Comparison of ENCODE assay signal across 29 cellular contexts in genomic region chr11:69170704-69171103, GRCh38. TPM values are rescaled to one million over a fixed set of nuclear protein-coding genes. Genes with fewer than 3 reads are reported as not detected.
DNase-seq lines count a peak whose midpoint lies in the region; ATAC-seq and TF ChIP-seq lines count a peak whose summit lies in the region.
"Had no signal": no experiment of that assay in that cellular context is flagged by ENCODE, and none has a peak within 500 bp of the region (broad histone marks: within the 10 kb centered on the region; RNA-seq: fewer than 3 reads in every experiment).

No MANE protein-coding gene starts in this region.

- H3K36me3 Mint-ChIP-seq in natural killer cell treated with Interleukin-12 subunit alpha and Interleukin-12 subunit beta and Interleukin-15 and Interleukin-18, amount 100 ng/mL, for 72 hours, result no peaks in the 10 kb centered on the region
- no peaks in the 10 kb centered on the region for H3K36me3 Mint-ChIP-seq in natural killer cell
- H3K36me3 Mint-ChIP-seq in neural crest cell (ENCODE audit: low read depth), result no peaks in the 10 kb centered on the region
- H3K36me3 Mint-ChIP-seq: activated naive CD8-positive, alpha-beta T cell treated with anti-CD3 and anti-CD28 coated beads, Interleukin-2, amount 10 ng/mL, durations not matched to agents 7 days and 5 days; CD8-positive, alpha-beta T cell; WTC11 had no signal

- intact Hi-C loops in natural killer cell (cut with micrococcal nuclease), result no loop called here

- H3K27ac ChIP-seq in SJCRH30, result peak overlapping the region; percentile 19
- H3K27ac ChIP-seq: cardiac muscle cell, coronary artery, SJSA1 had no signal

- H3K9me3 Mint-ChIP-seq in natural killer cell treated with Interleukin-12 subunit alpha and Interleukin-12 subunit beta and Interleukin-15 and Interleukin-18, amount 100 ng/mL, for 72 hours, result no peaks in the 10 kb centered on the region
- H3K9me3 Mint-ChIP-seq in natural killer cell, result no peaks in the 10 kb centered on the region
- H3K9me3 Mint-ChIP-seq in neural crest cell, result peaks cover 5% of the 10 kb centered on the region
- H3K9me3 Mint-ChIP-seq: activated naive CD8-positive, alpha-beta T cell treated with anti-CD3 and anti-CD28 coated beads, Interleukin-2, amount 10 ng/mL, durations not matched to agents 7 days and 5 days; CD8-positive, alpha-beta T cell had no signal

- H3K4me3 Mint-ChIP-seq in natural killer cell treated with Interleukin-12 subunit alpha and Interleukin-12 subunit beta and Interleukin-15 and Interleukin-18, amount 100 ng/mL, for 72 hours, result no peak overlapping the region
- H3K4me3 Mint-ChIP-seq in natural killer cell (no peak overlapping the region), neural crest cell (no peak overlapping the region)
- H3K4me3 Mint-ChIP-seq: activated CD4-positive, alpha-beta T cell treated with anti-CD3 and anti-CD28 coated beads, Interleukin-2, amount 10 ng/mL, durations not matched to agents 24 days and 14 days; activated naive CD8-positive, alpha-beta T cell treated with anti-CD3 and anti-CD28 coated beads, Interleukin-2, amount 10 ng/mL, durations not matched to agents 7 days and 5 days; B cell; CD8-positive, alpha-beta T cell; WTC11 had no signal

- H3K4me1 ChIP-seq in SJCRH30, result peaks cover 26% of the 10 kb centered on the region

- no peaks in the 10 kb centered on the region for H3K36me3 ChIP-seq in SJCRH30
- H3K36me3 ChIP-seq: cardiac muscle cell, SJSA1 had no signal

- TF ChIP-seq CTCF in natural killer cell (IDR thresholded peaks at IDR 0.05) (no peak), neural crest cell (conservative IDR thresholded peaks at IDR 0.05) (no peak)

- H3K27me3 Mint-ChIP-seq in natural killer cell treated with Interleukin-12 subunit alpha and Interleukin-12 subunit beta and Interleukin-15 and Interleukin-18, amount 100 ng/mL, for 72 hours, result peaks cover 8 to 10% of the 10 kb centered on the region in 2 donors
- H3K27me3 Mint-ChIP-seq in natural killer cell (ENCODE audit: low read depth in 2 of 2) (peaks cover 7 to 10% of the 10 kb centered on the region in 2 donors), neural crest cell (ENCODE audit: low read depth) (peaks cover 2% of the 10 kb centered on the region)

- ATAC-seq in natural killer cell treated with Interleukin-12 subunit alpha and Interleukin-12 subunit beta and Interleukin-15 and Interleukin-18, amount 100 ng/mL, for 72 hours, result no peak
- no peak for ATAC-seq in natural killer cell
- no peak for ATAC-seq in HG03520 (IDR thresholded peaks at IDR 0.05; ENCODE audit: unreplicated experiment)
- ATAC-seq: CD8-positive, alpha-beta T cell; GM12878; right cardiac atrium; stimulated activated naive CD8-positive, alpha-beta T cell treated with anti-CD3 and anti-CD28 coated beads, Interleukin-15, Interleukin-2, amounts not matched to agents 100 U/mL and 50 U/mL, for 24 hours; WTC11 had no signal

- peak; percentile 39 for DNase-seq in natural killer cell treated with Interleukin-12 subunit alpha and Interleukin-12 subunit beta and Interleukin-15 and Interleukin-18, amount 100 ng/mL, for 72 hours (ENCODE audit: low spot score)
- no peak for DNase-seq in natural killer cell
- peak; percentile 79 to 82 for DNase-seq in SJCRH30
- DNase-seq in neural crest cell (ENCODE audit: low read depth, low spot score), result no peak
- DNase-seq in NCI-H2196 (lab: John Stamatoyannopoulos, UW; ENCODE audit: unreplicated experiment), result no peak
- DNase-seq in activated CD4-positive, alpha-beta T cell treated with anti-CD3 and anti-CD28 coated beads, Interleukin-2, amount 50 U/mL, for 1 hour, result no peak
- DNase-seq: activated CD4-positive, alpha-beta T cell treated with anti-CD3 and anti-CD28 coated beads, Interleukin-2, amount 10 ng/mL, durations not matched to agents 24 days and 14 days; activated gamma-delta T cell treated with Interleukin-2 at 50 U/mL for 16 hours; activated naive CD8-positive, alpha-beta T cell treated with anti-CD3 and anti-CD28 coated beads, Interleukin-2, amount 10 ng/mL, durations not matched to agents 7 days and 5 days; activated T-cell treated with anti-CD3 and anti-CD28 coated beads, Interleukin-2, amount 50 U/mL, for 1 hour; CD8-positive, alpha-beta T cell; effector memory CD4-positive, alpha-beta T cell; EL; H7; hippocampal formation; NCI-H187 treated with DMSO at 0.1 percent for 48 hours; NCI-H2171 treated with DMSO at 0.1 percent for 48 hours; NCI-H510A treated with DMSO at 0.1 percent for 48 hours; right cardiac atrium; stimulated activated CD4-positive, alpha-beta T cell treated with anti-CD3 and anti-CD28 coated beads, Interleukin-2, amount 100 ng/mL, for 24 hours; stimulated activated naive CD8-positive, alpha-beta T cell treated with anti-CD3 and anti-CD28 coated beads, Interleukin-15, Interleukin-2, amounts not matched to agents 100 U/mL and 50 U/mL, for 24 hours had no signal

- peaks cover 4 to 5% of the 10 kb centered on the region in 2 donors for H3K4me1 Mint-ChIP-seq in natural killer cell treated with Interleukin-12 subunit alpha and Interleukin-12 subunit beta and Interleukin-15 and Interleukin-18, amount 100 ng/mL, for 72 hours (ENCODE audit: low read depth in 2 of 2)
- no peaks in the 10 kb centered on the region for H3K4me1 Mint-ChIP-seq in natural killer cell
- peaks cover 28% of the 10 kb centered on the region for H3K4me1 Mint-ChIP-seq in neural crest cell

- no peaks in the 10 kb centered on the region for H3K27me3 ChIP-seq in SJCRH30
- H3K27me3 ChIP-seq: cardiac muscle cell, SJSA1 had no signal

- no peaks in the 10 kb centered on the region for H3K9me3 ChIP-seq in SJCRH30 (replicated peaks)

- no peak overlapping the region for H3K27ac Mint-ChIP-seq in natural killer cell treated with Interleukin-12 subunit alpha and Interleukin-12 subunit beta and Interleukin-15 and Interleukin-18, amount 100 ng/mL, for 72 hours
- no peak overlapping the region for H3K27ac Mint-ChIP-seq in natural killer cell
- H3K27ac Mint-ChIP-seq in neural crest cell (ENCODE audit: unreplicated experiment), result peak overlapping the region; percentile 95
- H3K27ac Mint-ChIP-seq: activated CD4-positive, alpha-beta T cell treated with anti-CD3 and anti-CD28 coated beads, Interleukin-2, amount 10 ng/mL, durations not matched to agents 24 days and 14 days; activated naive CD8-positive, alpha-beta T cell treated with anti-CD3 and anti-CD28 coated beads, Interleukin-2, amount 10 ng/mL, durations not matched to agents 7 days and 5 days; B cell; CD8-positive, alpha-beta T cell; WTC11 had no signal

- H3K4me3 ChIP-seq in SJCRH30, result no peak overlapping the region
- H3K4me3 ChIP-seq: cardiac muscle cell, coronary artery, GM12878, SJSA1 had no signal

RNA-seq across cellular contexts. Expression of gene SMIM38, which starts 15.0 kb away (rescaled TPM):
- under 1 TPM in 1 of 2 donors, not detected in 1; 0.89 TPM for total RNA-seq in natural killer cell treated with Interleukin-12 subunit alpha and Interleukin-12 subunit beta and Interleukin-15 and Interleukin-18, amount 100 ng/mL, for 72 hours
- total RNA-seq in natural killer cell (under 1 TPM; 0.23 to 0.42 (median 0.40) TPM), neural crest cell (1.1 and 1.4 TPM in 2 replicates)
- total RNA-seq in SJCRH30 (2014; rRNA removed; shearing (Covaris generic)), result 0.30 and 0.40 TPM in 2 replicates
- total RNA-seq: CD8-positive, alpha-beta T cell; epithelial cell of proximal tubule had no signal

Comparison
In these comparisons a context has a peak if more than half of its experiments do, and no peak if none do; other contexts are left out.
1. DNase-seq: peak in natural killer cell treated with Interleukin-12 subunit alpha and Interleukin-12 subunit beta and Interleukin-15 and Interleukin-18, amount 100 ng/mL, for 72 hours (single experiment) and SJCRH30 (2 of 2); none in natural killer cell (single experiment), neural crest cell (single experiment), NCI-H2196 (single experiment) and activated CD4-positive, alpha-beta T cell treated with anti-CD3 and anti-CD28 coated beads, Interleukin-2, amount 50 U/mL, for 1 hour (single experiment).